In the genomic region with DNA sequence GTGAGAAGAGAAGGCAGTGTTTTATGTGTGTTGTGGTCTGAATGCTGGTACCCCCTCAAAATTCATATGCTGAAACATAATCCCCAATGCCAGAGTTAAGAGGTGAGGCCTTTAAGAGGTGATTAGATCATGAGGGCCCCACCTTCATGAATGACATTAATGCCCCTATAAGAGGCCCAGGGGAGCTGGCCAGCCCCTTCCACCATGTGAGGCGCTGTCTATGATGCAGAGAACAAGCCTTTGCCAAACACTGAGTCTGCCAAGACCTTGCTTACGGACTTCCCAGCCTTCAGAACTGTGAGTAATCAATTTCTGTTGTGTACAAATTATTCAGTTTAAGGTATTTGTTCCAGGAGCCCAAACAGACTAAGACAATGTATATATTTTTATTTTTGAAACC, we compare ENCODE assay signal across 12 cellular contexts. TPM values are rescaled to one million over a fixed set of nuclear protein-coding genes. Genes with fewer than 3 reads are reported as not detected.
DNase-seq lines count a peak whose midpoint lies in the region; ATAC-seq and TF ChIP-seq lines count a peak whose summit lies in the region.
"Had no signal": no experiment of that assay in that cellular context is flagged by ENCODE, and none has a peak within 500 bp of the region (broad histone marks: within the 10 kb centered on the region; RNA-seq: fewer than 3 reads in every experiment).

No MANE protein-coding gene starts in this region.

- WGBS in mesenchymal stem cell, result 100% methylated on average over 2 of the region's 2 CpGs
- 71% methylated on average over 2 of the region's 2 CpGs; no CpG with 5 or more reads in 1 of the 2 donors for WGBS in transverse colon (ENCODE audit: low coverage in 1 of 2), 2 donors

- H3K9ac ChIP-seq in mesenchymal stem cell (ENCODE audit: low read length), result peak overlapping the region; percentile 56

- CTCF ChIA-PET in activated naive CD4-positive, alpha-beta T cell treated with anti-CD3 and anti-CD28 coated beads, Interleukin-2, amount 10 ng/mL, durations not matched to agents 7 days and 5 days (lab: Charles Lee), result interaction anchor here (1.1 to 1.2 kb wide), 2 partner anchors 8 to 121 kb away, joined by 3 to 4 read pairs; no protein-coding TSS in a partner anchor

- H4K91ac ChIP-seq in mesenchymal stem cell (ENCODE audit: low read length), result no peak overlapping the region

- no peak overlapping the region for H3K4me2 ChIP-seq in mesenchymal stem cell (ENCODE audit: low read length, poor library complexity, severe bottlenecking)

- peaks cover 50% of the 10 kb centered on the region for H3K36me3 Mint-ChIP-seq in activated naive CD4-positive, alpha-beta T cell treated with anti-CD3 and anti-CD28 coated beads, Interleukin-2, amount 10 ng/mL, durations not matched to agents 7 days and 5 days

- H3K27ac ChIP-seq in mesenchymal stem cell (ENCODE audit: low read length, poor library complexity, severe bottlenecking) (no peak overlapping the region), transverse colon (peak overlapping the region; percentile 86 to 90 (median 88))
- H3K27ac ChIP-seq: thyroid gland had no signal

- no peak overlapping the region for H2AK5ac ChIP-seq in mesenchymal stem cell (ENCODE audit: low read length, severe bottlenecking)

- H3K18ac ChIP-seq in mesenchymal stem cell (ENCODE audit: low read depth in 1 of 2, low read length in 2 of 2), result no peak overlapping the region

- TF ChIP-seq CTCF in cardiac fibroblast (IDR thresholded peaks at IDR 0.05; ENCODE audit: low read depth, low read length) (peak; percentile 9), transverse colon (IDR thresholded peaks at IDR 0.05) (no peak)

- no peaks in the 10 kb centered on the region for H3K9me3 Mint-ChIP-seq in activated naive CD4-positive, alpha-beta T cell treated with anti-CD3 and anti-CD28 coated beads, Interleukin-2, amount 10 ng/mL, durations not matched to agents 7 days and 5 days
- H3K9me3 Mint-ChIP-seq: nephron progenitor cell had no signal

- H2BK15ac ChIP-seq in mesenchymal stem cell (ENCODE audit: low read depth, poor library complexity, severe bottlenecking), result no peak overlapping the region

- peaks cover 39% of the 10 kb centered on the region for H3K4me1 ChIP-seq in mesenchymal stem cell (ENCODE audit: control insufficient read depth, insufficient read depth, low read depth, low read length)
- peaks cover 64 to 92% (median 82%) of the 10 kb centered on the region in 4 donors for H3K4me1 ChIP-seq in transverse colon

- no peaks in the 10 kb centered on the region for H3K27me3 ChIP-seq in mesenchymal stem cell (ENCODE audit: control insufficient read depth in 1 of 2, insufficient read depth in 1 of 2, low read length in 2 of 2)
- H3K27me3 ChIP-seq in transverse colon, result no peaks in the 10 kb centered on the region
- H3K27me3 ChIP-seq: thyroid gland had no signal

- TF ChIP-seq POLR2A in transverse colon (IDR thresholded peaks at IDR 0.05) (no peak), GM18505 (IDR thresholded peaks at IDR 0.05; ENCODE audit: borderline replicate concordance, extremely low read depth, insufficient read depth, insufficient read length) (no peak)

- H3K4me1 Mint-ChIP-seq in activated naive CD4-positive, alpha-beta T cell treated with anti-CD3 and anti-CD28 coated beads, Interleukin-2, amount 10 ng/mL, durations not matched to agents 7 days and 5 days, result peaks cover 95% of the 10 kb centered on the region

- no peaks in the 10 kb centered on the region for H3K27me3 Mint-ChIP-seq in activated naive CD4-positive, alpha-beta T cell treated with anti-CD3 and anti-CD28 coated beads, Interleukin-2, amount 10 ng/mL, durations not matched to agents 7 days and 5 days

- no peak overlapping the region for H3K4me3 Mint-ChIP-seq in activated naive CD4-positive, alpha-beta T cell treated with anti-CD3 and anti-CD28 coated beads, Interleukin-2, amount 10 ng/mL, durations not matched to agents 7 days and 5 days
- H3K4me3 Mint-ChIP-seq: nephron progenitor cell had no signal

- no peak overlapping the region for H3K4ac ChIP-seq in mesenchymal stem cell (ENCODE audit: low read depth in 1 of 2, low read length in 2 of 2)

- H3K36me3 ChIP-seq in mesenchymal stem cell (ENCODE audit: control insufficient read depth in 1 of 2, insufficient read depth in 2 of 2, low read depth in 1 of 2, low read length in 2 of 2) (peaks cover 16 to 30% of the 10 kb centered on the region in 2 experiments), transverse colon (no peaks in the 10 kb centered on the region)
- H3K36me3 ChIP-seq: thyroid gland had no signal

- H2BK12ac ChIP-seq in mesenchymal stem cell (ENCODE audit: low read length in 2 of 2), result no peak overlapping the region

- H3K14ac ChIP-seq in mesenchymal stem cell (ENCODE audit: low read length in 2 of 2), result no peak overlapping the region

- DNase-seq in activated naive CD4-positive, alpha-beta T cell treated with anti-CD3 and anti-CD28 coated beads, Interleukin-2, amount 10 ng/mL, durations not matched to agents 7 days and 5 days, result no peak
- no peak for DNase-seq in activated naive CD4-positive, alpha-beta T cell treated with anti-CD3 and anti-CD28 coated beads, Interleukin-2, amount 50 U/mL, for 16 hours
- DNase-seq in cardiac fibroblast (ENCODE audit: low read depth in 2 of 2) (peak; percentile 76 to 81), mesenchymal stem cell (no peak), transverse colon (no peak), NCI-H1417 treated with DMSO at 0.1 percent for 48 hours (lab: John Stamatoyannopoulos, UW) (no peak)
- DNase-seq: cortex of kidney, NCI-H1105 treated with DMSO at 0.1 percent for 48 hours, nephron progenitor cell, thyroid gland had no signal

- H2AFZ ChIP-seq in mesenchymal stem cell (ENCODE audit: low read depth, low read length), result no peak overlapping the region

- no peak overlapping the region for H3K23ac ChIP-seq in mesenchymal stem cell (ENCODE audit: low read length in 2 of 2)

- H3K4me3 ChIP-seq in cardiac fibroblast (replicated peaks in 1 of 2; ENCODE audit: low read depth in 2 of 2, low read length in 2 of 2) (no peak overlapping the region), mesenchymal stem cell (ENCODE audit: insufficient read depth in 1 of 2, low read depth in 1 of 2, low read length in 2 of 2) (peak overlapping the region in 1 of 2 experiments; percentile 15), transverse colon (no peak overlapping the region)
- H3K4me3 ChIP-seq: thyroid gland had no signal

- no peak overlapping the region for H2BK120ac ChIP-seq in mesenchymal stem cell (ENCODE audit: low read depth, low read length)

- peaks cover 1% of the 10 kb centered on the region for H3K79me1 ChIP-seq in mesenchymal stem cell (replicated peaks; ENCODE audit: low read length, poor library complexity, severe bottlenecking)

- H4K8ac ChIP-seq in mesenchymal stem cell (ENCODE audit: low read length), result no peak overlapping the region

- H3K27ac Mint-ChIP-seq in activated naive CD4-positive, alpha-beta T cell treated with anti-CD3 and anti-CD28 coated beads, Interleukin-2, amount 10 ng/mL, durations not matched to agents 7 days and 5 days, result peak overlapping the region; percentile 98
- H3K27ac Mint-ChIP-seq: nephron progenitor cell had no signal

- intact Hi-C loops in transverse colon (cut with DNase I; ENCODE audit: low total_unique reads), result no loop called here

- no peak overlapping the region for H2BK5ac ChIP-seq in mesenchymal stem cell (ENCODE audit: low read depth, low read length, poor library complexity, severe bottlenecking)

- in situ Hi-C loops in transverse colon (cut with MboI; ENCODE audit: low pct_ligation_motif_present in 1 of 4, low pct_unique_long_range_greater_than_20kb in 1 of 4, low sequenced_read_pairs in 3 of 4), result no loop called here

- TF ChIP-seq EP300 in transverse colon (IDR thresholded peaks at IDR 0.05; ENCODE audit: low read depth), result no peak

- ATAC-seq in GM18505 (IDR thresholded peaks at IDR 0.05; ENCODE audit: unreplicated experiment), result no peak
- ATAC-seq in HG03439 (IDR thresholded peaks at IDR 0.05; ENCODE audit: unreplicated experiment), result no peak

- H3K9me3 ChIP-seq in mesenchymal stem cell (ENCODE audit: control insufficient read depth, low read length), result no peaks in the 10 kb centered on the region
- H3K9me3 ChIP-seq in transverse colon, result no peaks in the 10 kb centered on the region
- H3K9me3 ChIP-seq: thyroid gland had no signal

RNA-seq across cellular contexts. Expression of a gene that starts 20.2 kb away (rescaled TPM):
- polyA plus RNA-seq in mesenchymal stem cell (2013, experiment 1 of 2), result 431 TPM
- polyA plus RNA-seq in mesenchymal stem cell (2013, experiment 2 of 2), result 426 TPM
- total RNA-seq in transverse colon, result 100 to 1,000 TPM; 127 to 404 (median 136) TPM

Comparison
In these comparisons a context has a peak if more than half of its experiments do, and no peak if none do; other contexts are left out.
1. DNase-seq: peak in cardiac fibroblast (2 of 2); none in activated naive CD4-positive, alpha-beta T cell treated with anti-CD3 and anti-CD28 coated beads, Interleukin-2, amount 10 ng/mL, durations not matched to agents 7 days and 5 days (single experiment), activated naive CD4-positive, alpha-beta T cell treated with anti-CD3 and anti-CD28 coated beads, Interleukin-2, amount 50 U/mL, for 16 hours (single experiment), mesenchymal stem cell (single experiment), transverse colon (single experiment) and NCI-H1417 treated with DMSO at 0.1 percent for 48 hours (single experiment).